In the genomic region with DNA sequence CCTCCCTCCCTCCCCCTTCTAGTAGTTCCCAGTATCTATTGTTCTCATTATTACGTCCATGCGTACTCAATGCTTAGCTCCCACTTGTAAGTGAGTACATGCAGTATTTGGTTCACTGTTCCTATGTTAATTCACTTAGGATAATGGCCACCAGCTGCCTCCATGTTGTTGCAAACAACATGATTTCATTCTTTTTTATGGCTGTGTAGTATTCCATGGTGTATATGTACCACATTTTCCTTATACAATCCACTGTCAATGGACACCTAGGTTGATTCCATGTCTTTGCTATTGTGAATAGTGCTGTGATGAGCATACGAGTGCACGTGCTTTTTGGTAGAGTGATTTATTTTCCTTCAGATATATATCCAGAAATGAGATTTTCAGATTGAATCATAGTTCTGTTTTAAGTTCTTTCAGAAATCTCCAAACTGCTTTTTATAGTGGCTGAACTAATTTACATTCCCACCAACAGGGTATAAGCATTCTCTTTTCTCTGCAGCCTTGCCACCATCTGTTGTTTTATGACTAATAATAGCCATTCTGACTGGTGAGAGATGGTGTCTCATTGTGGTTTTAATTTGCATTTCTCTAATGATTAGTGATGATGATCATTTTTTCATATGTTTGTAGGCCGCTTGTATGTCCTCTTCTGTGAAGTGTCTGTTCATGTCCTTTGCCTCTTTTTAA, we compare ENCODE assay signal across 14 cellular contexts. TPM values are rescaled to one million over a fixed set of nuclear protein-coding genes. Genes with fewer than 3 reads are reported as not detected.
DNase-seq lines count a peak whose midpoint lies in the region; ATAC-seq lines count a peak whose summit lies in the region.
"Had no signal": no experiment of that assay in that cellular context is flagged by ENCODE, and none has a peak within 500 bp of the region (broad histone marks: within the 10 kb centered on the region; RNA-seq: fewer than 3 reads in every experiment).

No MANE protein-coding gene starts in this region.

- ATAC-seq in GM19023 (IDR thresholded peaks at IDR 0.05; ENCODE audit: unreplicated experiment) (peak; percentile 67), HG02678 (IDR thresholded peaks at IDR 0.05; ENCODE audit: unreplicated experiment) (peak; percentile 51), HG03565 (IDR thresholded peaks at IDR 0.05; ENCODE audit: unreplicated experiment) (peak; percentile 61)

- peak; percentile 31 for DNase-seq in GM04504 (ENCODE audit: low read depth)
- DNase-seq in amniotic stem cell (lab: John Stamatoyannopoulos, UW) = no peak
- DNase-seq in SKM-1 treated with dmso at 0.1 percent for 144 hours (lab: John Stamatoyannopoulos, UW; ENCODE audit: unreplicated experiment) = no peak
- DNase-seq in NCI-H748 (lab: John Stamatoyannopoulos, UW; ENCODE audit: unreplicated experiment) = no peak
- DNase-seq in A172 (ENCODE audit: low spot score) = no peak
- DNase-seq: GOT3, mammary epithelial cell had no signal

RNA-seq across cellular contexts. Expression of a gene that starts 17.9 kb away (rescaled TPM):
- total RNA-seq in A172 (2014; rRNA removed; shearing (Covaris generic)) = not detected in 2 replicates
- total RNA-seq: chondrocyte, epithelial cell of proximal tubule, mammary epithelial cell, osteocyte, RPMI7951 had no signal

RNA-seq across cellular contexts. Expression of a gene that starts 24.1 kb away (rescaled TPM):
- 26.5 and 27.9 TPM in 2 replicates for total RNA-seq in A172 (2014; rRNA removed; shearing (Covaris generic))
- total RNA-seq: chondrocyte, epithelial cell of proximal tubule, osteocyte, RPMI7951 had no signal

RNA-seq across cellular contexts. Expression of a gene that starts 31.0 kb away (rescaled TPM):
- 3.4 and 10.9 TPM in 2 replicates for total RNA-seq in A172 (2014; rRNA removed; shearing (Covaris generic))
- total RNA-seq: chondrocyte, epithelial cell of proximal tubule, mammary epithelial cell, osteocyte, RPMI7951 had no signal

RNA-seq across cellular contexts. Expression of a gene that starts 49.1 kb away (rescaled TPM):
- not detected in 2 replicates for total RNA-seq in A172 (2014; rRNA removed; shearing (Covaris generic))
- total RNA-seq: chondrocyte, epithelial cell of proximal tubule, mammary epithelial cell, osteocyte had no signal
